ENCODE assay signal across 1 cellular context in genomic region chr19:18044825-18045304, GRCh38.
TF ChIP-seq lines count a peak whose summit lies in the region.

No MANE protein-coding gene starts in this region.

TF ChIP-seq in GM23338, 12 proteins besides CTCF, POLR2A, EP300 and RAD21 (continued from another document):
- TF ChIP-seq, protein P1, sequence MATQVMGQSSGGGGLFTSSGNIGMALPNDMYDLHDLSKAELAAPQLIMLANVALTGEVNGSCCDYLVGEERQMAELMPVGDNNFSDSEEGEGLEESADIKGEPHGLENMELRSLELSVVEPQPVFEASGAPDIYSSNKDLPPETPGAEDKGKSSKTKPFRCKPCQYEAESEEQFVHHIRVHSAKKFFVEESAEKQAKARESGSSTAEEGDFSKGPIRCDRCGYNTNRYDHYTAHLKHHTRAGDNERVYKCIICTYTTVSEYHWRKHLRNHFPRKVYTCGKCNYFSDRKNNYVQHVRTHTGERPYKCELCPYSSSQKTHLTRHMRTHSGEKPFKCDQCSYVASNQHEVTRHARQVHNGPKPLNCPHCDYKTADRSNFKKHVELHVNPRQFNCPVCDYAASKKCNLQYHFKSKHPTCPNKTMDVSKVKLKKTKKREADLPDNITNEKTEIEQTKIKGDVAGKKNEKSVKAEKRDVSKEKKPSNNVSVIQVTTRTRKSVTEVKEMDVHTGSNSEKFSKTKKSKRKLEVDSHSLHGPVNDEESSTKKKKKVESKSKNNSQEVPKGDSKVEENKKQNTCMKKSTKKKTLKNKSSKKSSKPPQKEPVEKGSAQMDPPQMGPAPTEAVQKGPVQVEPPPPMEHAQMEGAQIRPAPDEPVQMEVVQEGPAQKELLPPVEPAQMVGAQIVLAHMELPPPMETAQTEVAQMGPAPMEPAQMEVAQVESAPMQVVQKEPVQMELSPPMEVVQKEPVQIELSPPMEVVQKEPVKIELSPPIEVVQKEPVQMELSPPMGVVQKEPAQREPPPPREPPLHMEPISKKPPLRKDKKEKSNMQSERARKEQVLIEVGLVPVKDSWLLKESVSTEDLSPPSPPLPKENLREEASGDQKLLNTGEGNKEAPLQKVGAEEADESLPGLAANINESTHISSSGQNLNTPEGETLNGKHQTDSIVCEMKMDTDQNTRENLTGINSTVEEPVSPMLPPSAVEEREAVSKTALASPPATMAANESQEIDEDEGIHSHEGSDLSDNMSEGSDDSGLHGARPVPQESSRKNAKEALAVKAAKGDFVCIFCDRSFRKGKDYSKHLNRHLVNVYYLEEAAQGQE (IDR thresholded peaks at IDR 0.05; ENCODE audit: unreplicated experiment): no peak
- TF ChIP-seq STAT1 (IDR thresholded peaks at IDR 0.05; ENCODE audit: unreplicated experiment) (no peak), EZH2 (IDR thresholded peaks at IDR 0.05; ENCODE audit: low read depth, unreplicated experiment) (no peak)
